ENCODE assay signal across 8 cellular contexts in the genomic region with DNA sequence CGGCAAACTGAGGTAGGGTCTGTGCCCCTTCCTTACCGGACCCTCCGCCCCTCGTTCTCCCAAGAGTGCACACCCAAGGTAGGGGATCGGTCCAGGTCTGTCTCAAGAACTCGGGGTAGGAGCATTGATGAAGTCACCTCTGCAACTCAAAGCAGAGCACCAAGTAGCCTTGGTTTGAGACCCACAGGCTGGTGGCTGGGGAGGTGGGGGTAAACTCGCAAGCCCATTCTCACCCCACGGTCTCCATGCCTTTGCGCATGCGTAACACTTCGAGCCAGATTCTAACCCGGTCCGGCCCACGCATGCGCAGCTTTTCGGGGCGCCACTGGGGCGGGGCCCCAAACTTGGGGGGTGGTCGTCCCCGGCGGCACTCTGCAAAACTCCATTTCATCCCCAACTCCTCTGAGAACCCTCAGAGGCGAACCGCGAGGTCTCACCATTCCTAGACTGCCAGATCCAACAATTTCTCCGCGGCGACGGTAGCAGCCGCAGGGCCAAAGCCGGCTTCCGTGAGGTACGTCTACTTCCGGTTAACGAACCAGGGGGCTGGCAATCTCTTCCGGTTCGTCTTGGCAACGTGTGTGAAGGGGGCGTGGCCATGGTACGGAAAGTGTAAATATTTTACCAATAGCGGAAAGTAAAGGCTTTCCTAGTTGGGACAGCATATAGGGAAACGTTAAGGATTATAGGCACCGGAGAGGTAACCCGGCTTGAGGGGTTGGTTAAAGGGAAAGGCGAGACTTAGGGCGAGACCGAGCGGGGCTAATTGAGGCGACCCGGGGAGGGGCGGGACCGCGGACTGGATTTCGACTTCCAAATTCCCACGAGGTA. TPM values are rescaled to one million over a fixed set of nuclear protein-coding genes. Genes with fewer than 3 reads are reported as not detected.
DNase-seq lines count a peak whose midpoint lies in the region; ATAC-seq and TF ChIP-seq lines count a peak whose summit lies in the region.

A gene with protein sequence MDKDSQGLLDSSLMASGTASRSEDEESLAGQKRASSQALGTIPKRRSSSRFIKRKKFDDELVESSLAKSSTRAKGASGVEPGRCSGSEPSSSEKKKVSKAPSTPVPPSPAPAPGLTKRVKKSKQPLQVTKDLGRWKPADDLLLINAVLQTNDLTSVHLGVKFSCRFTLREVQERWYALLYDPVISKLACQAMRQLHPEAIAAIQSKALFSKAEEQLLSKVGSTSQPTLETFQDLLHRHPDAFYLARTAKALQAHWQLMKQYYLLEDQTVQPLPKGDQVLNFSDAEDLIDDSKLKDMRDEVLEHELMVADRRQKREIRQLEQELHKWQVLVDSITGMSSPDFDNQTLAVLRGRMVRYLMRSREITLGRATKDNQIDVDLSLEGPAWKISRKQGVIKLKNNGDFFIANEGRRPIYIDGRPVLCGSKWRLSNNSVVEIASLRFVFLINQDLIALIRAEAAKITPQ (minus strand): TSS at position 532 of the 831 bp plus-strand sequence. CDS start 1,411 bp downstream, outside the sequence.

- H3K4me3 ChIP-seq in Panc1 (ENCODE audit: low read depth in 2 of 2, low read length in 2 of 2) = peak within 1 kb of the TSS; percentile 64 to 85
- peak within 1 kb of the TSS; percentile 71 to 84 (median 81) for H3K4me3 ChIP-seq in esophagus muscularis mucosa

- ATAC-seq in GM21619 (IDR thresholded peaks at IDR 0.05; ENCODE audit: unreplicated experiment) = peak; percentile 77
- peak; percentile 95 for ATAC-seq in Panc1

- H3K36me3 ChIP-seq in Panc1 (ENCODE audit: control insufficient read depth, insufficient read depth, low read length) (peaks cover 3% of the 10 kb centered on the region; the same call in 1 of the 2 replicates), esophagus muscularis mucosa (peaks cover 19 to 33% (median 27%) of the 10 kb centered on the region in 4 donors)

- TF ChIP-seq CTCF in Panc1 (IDR thresholded peaks at IDR 0.05) (no peak), esophagus muscularis mucosa (IDR thresholded peaks at IDR 0.05) (no peak)

- peak; percentile 80 for DNase-seq in DMS153 (lab: John Stamatoyannopoulos, UW)
- DNase-seq in KG1 (lab: John Stamatoyannopoulos, UW) = peak; percentile 86
- peak; percentile 79 for DNase-seq in Panc1 (ENCODE audit: low read depth, low spot score)
- DNase-seq in activated T-cell treated with anti-CD3 and anti-CD28 coated beads, Interleukin-2, amount 50 U/mL, for 48 hours = peak; percentile 90 to 92
- DNase-seq in esophagus muscularis mucosa (ENCODE audit: extremely low spot score) = peak; percentile 96
- DNase-seq in myocyte (ENCODE audit: low read depth) = peak; percentile 91
- DNase-seq in stimulated activated CD8-positive, alpha-beta memory T cell treated with anti-CD3 and anti-CD28 coated beads, Interleukin-7, amount 100 ng/mL, for 48 hours (ENCODE audit: extremely low read depth in 1 of 2, low read depth in 1 of 2) = peak; percentile 59 to 87

- H3K27me3 ChIP-seq in Panc1 (ENCODE audit: control insufficient read depth, insufficient read depth, low read length) = no peaks in the 10 kb centered on the region
- H3K27me3 ChIP-seq in esophagus muscularis mucosa = no peaks in the 10 kb centered on the region

- no peak for TF ChIP-seq POLR2A in esophagus muscularis mucosa (IDR thresholded peaks at IDR 0.05; ENCODE audit: low read depth)

- 0% methylated on average over 30 of the region's 54 CpGs for WGBS in esophagus muscularis mucosa

- intact Hi-C loops in Panc1 (cut with micrococcal nuclease; ENCODE audit: unreplicated experiment) (no loop called here), esophagus muscularis mucosa (cut with DNase I) (no loop called here)

- CTCF ChIA-PET in Panc1 (lab: Charles Lee) = no interaction called here

- in situ Hi-C loops in Panc1 (cut with HindIII; ENCODE audit: low pct_unique_long_range_greater_than_20kb, low sequenced_read_pairs) = no loop called here

- no peak for TF ChIP-seq EP300 in esophagus muscularis mucosa (IDR thresholded peaks at IDR 0.05)

- TSS peak; percentile 88 for BruUV-seq in Panc1 (replicated peaks; lab: Mats Ljungman, UMichigan)

- peak within 1 kb of the TSS; percentile 96 for H3K27ac ChIP-seq in Panc1 (ENCODE audit: low read length)
- peak within 1 kb of the TSS; percentile 84 to 91 (median 88) for H3K27ac ChIP-seq in esophagus muscularis mucosa (replicated peaks in 1 of 4)

- POLR2A ChIA-PET in Panc1 (lab: Charles Lee) = interaction anchor here (0.6 kb wide), 1 partner anchor 11 kb away, joined by 3 read pairs; no protein-coding TSS in a partner anchor

- H3K9me3 ChIP-seq in Panc1 (ENCODE audit: control insufficient read depth, insufficient read depth, low read depth, low read length) = no peaks in the 10 kb centered on the region
- no peaks in the 10 kb centered on the region for H3K9me3 ChIP-seq in esophagus muscularis mucosa

- H3K4me1 ChIP-seq in Panc1 (ENCODE audit: control insufficient read depth, insufficient read depth, low read length) (peaks cover 12% of the 10 kb centered on the region), esophagus muscularis mucosa (peaks cover 30 to 61% (median 47%) of the 10 kb centered on the region in 4 donors)

RNA-seq across cellular contexts. Expression of the gene that starts here (rescaled TPM):
- 88.6 TPM for total RNA-seq in Panc1 (2021; ENCODE audit: unreplicated experiment)
- 88.3 TPM for polyA plus RNA-seq in Panc1 (2012; ENCODE audit: insufficient read length)
- 10 to 100 TPM; 43.7 to 71.9 (median 56.4) TPM for total RNA-seq in esophagus muscularis mucosa
- total RNA-seq in myocyte = 72.1 and 98.1 TPM in 2 replicates
- 56.3 TPM for polyA plus RNA-seq in myocyte (2012)

Comparison
In these comparisons a context has a peak if more than half of its experiments do, and no peak if none do; other contexts are left out.
1. Peak in every context shown above with its lines: DNase-seq, ATAC-seq, H3K4me3 ChIP-seq and H3K27ac ChIP-seq.